1 cellular context compared by ENCODE assay signal in genomic region chr4:158810487-158811215, GRCh38.
TF ChIP-seq lines count a peak whose summit lies in the region.

No MANE protein-coding gene starts in this region.

TF ChIP-seq in HEK293, 187 proteins besides CTCF, POLR2A, EP300 and RAD21 (continued from another document):
- TF ChIP-seq ZNF169 (tag by site-specific recombination; IDR thresholded peaks at IDR 0.05) (no peak), MZF1 (tag by site-specific recombination; IDR thresholded peaks at IDR 0.05; ENCODE audit: borderline replicate concordance) (0 out of 2 replicates have a peak, but pooled peaks have one; percentile 24), ZNF596 (tag by site-specific recombination; IDR thresholded peaks at IDR 0.05) (peak; percentile 85), ZNF362 (tag by site-specific recombination; IDR thresholded peaks at IDR 0.05) (no peak), ZFHX2 (tag by site-specific recombination; conservative IDR thresholded peaks at IDR 0.05) (no peak), ZNF76 (tag by site-specific recombination; IDR thresholded peaks at IDR 0.05; ENCODE audit: borderline replicate concordance, low read depth) (no peak), ZNF488 (tag by site-specific recombination; IDR thresholded peaks at IDR 0.05) (no peak), ZNF629 (tag by site-specific recombination; IDR thresholded peaks at IDR 0.05) (peak; percentile 85), ZBTB7A (tag by site-specific recombination; IDR thresholded peaks at IDR 0.05; ENCODE audit: low read depth) (no peak), ZNF292 (tag by site-specific recombination; IDR thresholded peaks at IDR 0.05; ENCODE audit: borderline replicate concordance, low read depth) (no peak), ZNF561 (tag by site-specific recombination; IDR thresholded peaks at IDR 0.05; ENCODE audit: borderline replicate concordance) (peak; percentile 55; the same call in 1 of the 2 replicates), ZNF23 (tag by site-specific recombination; IDR thresholded peaks at IDR 0.05; ENCODE audit: borderline replicate concordance) (no peak), ZNF548 (tag by site-specific recombination; IDR thresholded peaks at IDR 0.05) (no peak), ZNF350 (tag by site-specific recombination; IDR thresholded peaks at IDR 0.05) (no peak), ZNF610 (tag by site-specific recombination; IDR thresholded peaks at IDR 0.05; ENCODE audit: borderline replicate concordance) (no peak), ZNF558 (tag by site-specific recombination; IDR thresholded peaks at IDR 0.05) (no peak), ZNF132 (tag by site-specific recombination; IDR thresholded peaks at IDR 0.05; ENCODE audit: borderline replicate concordance) (no peak), ZNF324 (tag by site-specific recombination; IDR thresholded peaks at IDR 0.05) (no peak), ZSCAN30 (tag by site-specific recombination; IDR thresholded peaks at IDR 0.05) (peak; percentile 65; the same call in 1 of the 2 replicates), ZNF112 (tag by site-specific recombination; IDR thresholded peaks at IDR 0.05) (no peak), ZNF174 (tag by site-specific recombination; IDR thresholded peaks at IDR 0.05) (no peak), ZNF19 (tag by site-specific recombination; IDR thresholded peaks at IDR 0.05; ENCODE audit: low read depth) (no peak), PRDM1 (tag by site-specific recombination; IDR thresholded peaks at IDR 0.05) (no peak), ZEB2 (tag by site-specific recombination; IDR thresholded peaks at IDR 0.05) (peak; percentile 77), REPIN1 (tag by site-specific recombination; IDR thresholded peaks at IDR 0.05; ENCODE audit: low read depth) (no peak), WT1 (tag by site-specific recombination; IDR thresholded peaks at IDR 0.05) (peak; percentile 86), GLI2 (tag by site-specific recombination; IDR thresholded peaks at IDR 0.05; ENCODE audit: borderline replicate concordance, low read depth) (peak; percentile 76), ZFP69B (tag by site-specific recombination; IDR thresholded peaks at IDR 0.05) (0 out of 2 replicates have a peak, but pooled peaks have one; percentile 27), ZNF580 (tag by site-specific recombination; IDR thresholded peaks at IDR 0.05) (peak; percentile 64), PATZ1 (tag by site-specific recombination; IDR thresholded peaks at IDR 0.05) (no peak), ZBTB1 (tag by site-specific recombination; IDR thresholded peaks at IDR 0.05) (no peak), ZNF133 (tag by site-specific recombination; IDR thresholded peaks at IDR 0.05) (no peak), ZNF221 (tag by site-specific recombination; IDR thresholded peaks at IDR 0.05; ENCODE audit: borderline replicate concordance) (no peak), ZNF433 (tag by site-specific recombination; IDR thresholded peaks at IDR 0.05; ENCODE audit: low read depth) (no peak), ZNF37A (tag by site-specific recombination; IDR thresholded peaks at IDR 0.05) (no peak)
- TF ChIP-seq, protein P1, sequence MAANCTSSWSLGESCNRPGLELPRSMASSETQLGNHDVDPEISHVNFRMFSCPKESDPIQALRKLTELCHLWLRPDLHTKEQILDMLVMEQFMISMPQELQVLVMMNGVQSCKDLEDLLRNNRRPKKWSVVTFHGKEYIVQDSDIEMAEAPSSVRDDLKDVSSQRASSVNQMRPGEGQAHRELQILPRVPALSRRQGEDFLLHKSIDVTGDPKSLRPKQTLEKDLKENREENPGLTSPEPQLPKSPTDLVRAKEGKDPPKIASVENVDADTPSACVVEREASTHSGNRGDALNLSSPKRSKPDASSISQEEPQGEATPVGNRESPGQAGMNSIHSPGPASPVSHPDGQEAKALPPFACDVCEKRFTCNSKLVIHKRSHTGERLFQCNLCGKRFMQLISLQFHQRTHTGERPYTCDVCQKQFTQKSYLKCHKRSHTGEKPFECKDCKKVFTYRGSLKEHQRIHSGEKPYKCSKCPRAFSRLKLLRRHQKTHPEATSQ (tag by site-specific recombination; IDR thresholded peaks at IDR 0.05): no peak
- TF ChIP-seq, protein P2, sequence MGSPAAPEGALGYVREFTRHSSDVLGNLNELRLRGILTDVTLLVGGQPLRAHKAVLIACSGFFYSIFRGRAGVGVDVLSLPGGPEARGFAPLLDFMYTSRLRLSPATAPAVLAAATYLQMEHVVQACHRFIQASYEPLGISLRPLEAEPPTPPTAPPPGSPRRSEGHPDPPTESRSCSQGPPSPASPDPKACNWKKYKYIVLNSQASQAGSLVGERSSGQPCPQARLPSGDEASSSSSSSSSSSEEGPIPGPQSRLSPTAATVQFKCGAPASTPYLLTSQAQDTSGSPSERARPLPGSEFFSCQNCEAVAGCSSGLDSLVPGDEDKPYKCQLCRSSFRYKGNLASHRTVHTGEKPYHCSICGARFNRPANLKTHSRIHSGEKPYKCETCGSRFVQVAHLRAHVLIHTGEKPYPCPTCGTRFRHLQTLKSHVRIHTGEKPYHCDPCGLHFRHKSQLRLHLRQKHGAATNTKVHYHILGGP (tag by site-specific recombination; IDR thresholded peaks at IDR 0.05): no peak
- TF ChIP-seq, protein P3, sequence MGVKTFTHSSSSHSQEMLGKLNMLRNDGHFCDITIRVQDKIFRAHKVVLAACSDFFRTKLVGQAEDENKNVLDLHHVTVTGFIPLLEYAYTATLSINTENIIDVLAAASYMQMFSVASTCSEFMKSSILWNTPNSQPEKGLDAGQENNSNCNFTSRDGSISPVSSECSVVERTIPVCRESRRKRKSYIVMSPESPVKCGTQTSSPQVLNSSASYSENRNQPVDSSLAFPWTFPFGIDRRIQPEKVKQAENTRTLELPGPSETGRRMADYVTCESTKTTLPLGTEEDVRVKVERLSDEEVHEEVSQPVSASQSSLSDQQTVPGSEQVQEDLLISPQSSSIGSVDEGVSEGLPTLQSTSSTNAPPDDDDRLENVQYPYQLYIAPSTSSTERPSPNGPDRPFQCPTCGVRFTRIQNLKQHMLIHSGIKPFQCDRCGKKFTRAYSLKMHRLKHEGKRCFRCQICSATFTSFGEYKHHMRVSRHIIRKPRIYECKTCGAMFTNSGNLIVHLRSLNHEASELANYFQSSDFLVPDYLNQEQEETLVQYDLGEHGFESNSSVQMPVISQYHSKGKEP (tag by site-specific recombination; IDR thresholded peaks at IDR 0.05): peak; percentile 27; the same call in 1 of the 2 replicates
